Comparison of ENCODE assay signal across 1 cellular context in the genomic region with DNA sequence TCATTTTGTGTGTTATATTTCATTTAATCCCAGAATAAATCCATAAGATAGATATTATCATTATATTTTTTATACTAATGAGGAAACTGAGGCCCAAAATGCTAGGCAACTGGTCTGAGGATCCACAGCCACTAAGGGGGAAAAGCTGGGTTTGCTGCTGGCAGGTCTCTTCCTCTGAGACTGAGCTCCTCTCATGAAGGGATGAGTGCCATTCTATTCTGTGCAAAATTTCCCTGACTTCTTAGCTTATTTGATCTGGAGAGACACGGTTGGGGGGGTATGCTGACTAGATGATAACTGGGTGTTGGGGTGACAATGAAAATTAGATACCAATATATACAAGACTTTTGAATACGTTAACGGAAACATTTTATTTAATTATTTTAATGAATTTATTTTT.
TF ChIP-seq lines count a peak whose summit lies in the region.

No MANE protein-coding gene starts in this region.

TF ChIP-seq in GM12878, 131 proteins besides CTCF, POLR2A, EP300 and RAD21:
- TF ChIP-seq DPF2 (IDR thresholded peaks at IDR 0.05) (no peak), EZH2 (IDR thresholded peaks at IDR 0.05; ENCODE audit: borderline replicate concordance, control insufficient read depth, low read depth, low read length) (no peak), POU2F2 (IDR thresholded peaks at IDR 0.05; ENCODE audit: borderline replicate concordance, low read depth, low read length) (peak; percentile 11; the same call in 1 of the 3 replicates), YY1 (IDR thresholded peaks at IDR 0.05; ENCODE audit: low read depth, low read length) (0 out of 2 replicates have a peak, but pooled peaks have one; percentile 12), PAX5 (IDR thresholded peaks at IDR 0.05; ENCODE audit: borderline replicate concordance, low read depth, low read length) (0 out of 2 replicates have a peak, but pooled peaks have one; percentile 25), CHD1 (IDR thresholded peaks at IDR 0.05; ENCODE audit: low read depth, low read length) (peak; percentile 22; the same call in 1 of the 2 replicates), POLR2AphosphoS2 (IDR thresholded peaks at IDR 0.05; ENCODE audit: low read depth, low read length) (0 out of 2 replicates have a peak, but pooled peaks have one; percentile 33), SMAD5 (IDR thresholded peaks at IDR 0.05; ENCODE audit: low read depth) (0 out of 2 replicates have a peak, but pooled peaks have one; percentile 37), POLR2AphosphoS5 (IDR thresholded peaks at IDR 0.05; ENCODE audit: low read length) (peak; percentile 76)
- TF ChIP-seq, protein P1, sequence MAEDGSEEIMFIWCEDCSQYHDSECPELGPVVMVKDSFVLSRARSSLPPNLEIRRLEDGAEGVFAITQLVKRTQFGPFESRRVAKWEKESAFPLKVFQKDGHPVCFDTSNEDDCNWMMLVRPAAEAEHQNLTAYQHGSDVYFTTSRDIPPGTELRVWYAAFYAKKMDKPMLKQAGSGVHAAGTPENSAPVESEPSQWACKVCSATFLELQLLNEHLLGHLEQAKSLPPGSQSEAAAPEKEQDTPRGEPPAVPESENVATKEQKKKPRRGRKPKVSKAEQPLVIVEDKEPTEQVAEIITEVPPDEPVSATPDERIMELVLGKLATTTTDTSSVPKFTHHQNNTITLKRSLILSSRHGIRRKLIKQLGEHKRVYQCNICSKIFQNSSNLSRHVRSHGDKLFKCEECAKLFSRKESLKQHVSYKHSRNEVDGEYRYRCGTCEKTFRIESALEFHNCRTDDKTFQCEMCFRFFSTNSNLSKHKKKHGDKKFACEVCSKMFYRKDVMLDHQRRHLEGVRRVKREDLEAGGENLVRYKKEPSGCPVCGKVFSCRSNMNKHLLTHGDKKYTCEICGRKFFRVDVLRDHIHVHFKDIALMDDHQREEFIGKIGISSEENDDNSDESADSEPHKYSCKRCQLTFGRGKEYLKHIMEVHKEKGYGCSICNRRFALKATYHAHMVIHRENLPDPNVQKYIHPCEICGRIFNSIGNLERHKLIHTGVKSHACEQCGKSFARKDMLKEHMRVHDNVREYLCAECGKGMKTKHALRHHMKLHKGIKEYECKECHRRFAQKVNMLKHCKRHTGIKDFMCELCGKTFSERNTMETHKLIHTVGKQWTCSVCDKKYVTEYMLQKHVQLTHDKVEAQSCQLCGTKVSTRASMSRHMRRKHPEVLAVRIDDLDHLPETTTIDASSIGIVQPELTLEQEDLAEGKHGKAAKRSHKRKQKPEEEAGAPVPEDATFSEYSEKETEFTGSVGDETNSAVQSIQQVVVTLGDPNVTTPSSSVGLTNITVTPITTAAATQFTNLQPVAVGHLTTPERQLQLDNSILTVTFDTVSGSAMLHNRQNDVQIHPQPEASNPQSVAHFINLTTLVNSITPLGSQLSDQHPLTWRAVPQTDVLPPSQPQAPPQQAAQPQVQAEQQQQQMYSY (CRISPR knock-in tag; IDR thresholded peaks at IDR 0.05), result 0 out of 2 replicates have a peak, but pooled peaks have one; percentile 28
- TF ChIP-seq, protein P2, sequence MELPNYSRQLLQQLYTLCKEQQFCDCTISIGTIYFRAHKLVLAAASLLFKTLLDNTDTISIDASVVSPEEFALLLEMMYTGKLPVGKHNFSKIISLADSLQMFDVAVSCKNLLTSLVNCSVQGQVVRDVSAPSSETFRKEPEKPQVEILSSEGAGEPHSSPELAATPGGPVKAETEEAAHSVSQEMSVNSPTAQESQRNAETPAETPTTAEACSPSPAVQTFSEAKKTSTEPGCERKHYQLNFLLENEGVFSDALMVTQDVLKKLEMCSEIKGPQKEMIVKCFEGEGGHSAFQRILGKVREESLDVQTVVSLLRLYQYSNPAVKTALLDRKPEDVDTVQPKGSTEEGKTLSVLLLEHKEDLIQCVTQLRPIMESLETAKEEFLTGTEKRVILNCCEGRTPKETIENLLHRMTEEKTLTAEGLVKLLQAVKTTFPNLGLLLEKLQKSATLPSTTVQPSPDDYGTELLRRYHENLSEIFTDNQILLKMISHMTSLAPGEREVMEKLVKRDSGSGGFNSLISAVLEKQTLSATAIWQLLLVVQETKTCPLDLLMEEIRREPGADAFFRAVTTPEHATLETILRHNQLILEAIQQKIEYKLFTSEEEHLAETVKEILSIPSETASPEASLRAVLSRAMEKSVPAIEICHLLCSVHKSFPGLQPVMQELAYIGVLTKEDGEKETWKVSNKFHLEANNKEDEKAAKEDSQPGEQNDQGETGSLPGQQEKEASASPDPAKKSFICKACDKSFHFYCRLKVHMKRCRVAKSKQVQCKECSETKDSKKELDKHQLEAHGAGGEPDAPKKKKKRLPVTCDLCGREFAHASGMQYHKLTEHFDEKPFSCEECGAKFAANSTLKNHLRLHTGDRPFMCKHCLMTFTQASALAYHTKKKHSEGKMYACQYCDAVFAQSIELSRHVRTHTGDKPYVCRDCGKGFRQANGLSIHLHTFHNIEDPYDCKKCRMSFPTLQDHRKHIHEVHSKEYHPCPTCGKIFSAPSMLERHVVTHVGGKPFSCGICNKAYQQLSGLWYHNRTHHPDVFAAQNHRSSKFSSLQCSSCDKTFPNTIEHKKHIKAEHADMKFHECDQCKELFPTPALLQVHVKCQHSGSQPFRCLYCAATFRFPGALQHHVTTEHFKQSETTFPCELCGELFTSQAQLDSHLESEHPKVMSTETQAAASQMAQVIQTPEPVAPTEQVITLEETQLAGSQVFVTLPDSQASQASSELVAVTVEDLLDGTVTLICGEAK (IDR thresholded peaks at IDR 0.05; ENCODE audit: borderline replicate concordance), result no peak
- TF ChIP-seq, protein P3, sequence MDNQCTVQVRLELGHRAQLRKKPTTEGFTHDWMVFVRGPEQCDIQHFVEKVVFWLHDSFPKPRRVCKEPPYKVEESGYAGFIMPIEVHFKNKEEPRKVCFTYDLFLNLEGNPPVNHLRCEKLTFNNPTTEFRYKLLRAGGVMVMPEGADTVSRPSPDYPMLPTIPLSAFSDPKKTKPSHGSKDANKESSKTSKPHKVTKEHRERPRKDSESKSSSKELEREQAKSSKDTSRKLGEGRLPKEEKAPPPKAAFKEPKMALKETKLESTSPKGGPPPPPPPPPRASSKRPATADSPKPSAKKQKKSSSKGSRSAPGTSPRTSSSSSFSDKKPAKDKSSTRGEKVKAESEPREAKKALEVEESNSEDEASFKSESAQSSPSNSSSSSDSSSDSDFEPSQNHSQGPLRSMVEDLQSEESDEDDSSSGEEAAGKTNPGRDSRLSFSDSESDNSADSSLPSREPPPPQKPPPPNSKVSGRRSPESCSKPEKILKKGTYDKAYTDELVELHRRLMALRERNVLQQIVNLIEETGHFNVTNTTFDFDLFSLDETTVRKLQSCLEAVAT (IDR thresholded peaks at IDR 0.05), result peak; percentile 78; the same call in 1 of the 2 replicates
TF ChIP-seq in GM12878: peak in this region for 9.
